In genomic region chr1:27366113-27366410, GRCh38 we compare ENCODE assay signal across 1 cellular context.
TF ChIP-seq lines count a peak whose summit lies in the region.

No MANE protein-coding gene starts in this region.

TF ChIP-seq in H1, 55 proteins besides CTCF, POLR2A, EP300 and RAD21:
- TF ChIP-seq SIRT6 (IDR thresholded peaks at IDR 0.05; ENCODE audit: low read length) (no peak), PHF8 (conservative IDR thresholded peaks at IDR 0.05; ENCODE audit: low read depth, low read length) (peak; percentile 51; the same call in 1 of the 2 replicates), NRF1 (IDR thresholded peaks at IDR 0.05; ENCODE audit: low read depth, low read length) (peak; percentile 15; the same call in 1 of the 2 replicates), POLR2AphosphoS5 (IDR thresholded peaks at IDR 0.05; ENCODE audit: low read depth, low read length) (no peak), EGR1 (IDR thresholded peaks at IDR 0.05; ENCODE audit: borderline replicate concordance, low read depth, low read length) (peak; percentile 90), SIN3A (conservative IDR thresholded peaks at IDR 0.05 in 1 of 2, IDR thresholded peaks at IDR 0.05 in 1 of 2; ENCODE audit: low read depth in 1 of 2, low read length in 2 of 2) (peak in 1 of 2 experiments; percentile 15; a peak in 1 of 4 replicates), TBP (IDR thresholded peaks at IDR 0.05; ENCODE audit: low read depth, low read length) (peak; percentile 26; the same call in 1 of the 2 replicates), RBBP5 (IDR thresholded peaks at IDR 0.05; ENCODE audit: borderline replicate concordance, low read depth, low read length) (0 out of 2 replicates have a peak, but pooled peaks have one; percentile 37), CREB1 (IDR thresholded peaks at IDR 0.05) (peak; percentile 33; the same call in 1 of the 2 replicates), RXRA (IDR thresholded peaks at IDR 0.05; ENCODE audit: insufficient read depth, low read depth, low read length) (no peak)
TF ChIP-seq in H1: peak in this region for 7.
